Comparison of ENCODE assay signal across 1 cellular context in the genomic region with DNA sequence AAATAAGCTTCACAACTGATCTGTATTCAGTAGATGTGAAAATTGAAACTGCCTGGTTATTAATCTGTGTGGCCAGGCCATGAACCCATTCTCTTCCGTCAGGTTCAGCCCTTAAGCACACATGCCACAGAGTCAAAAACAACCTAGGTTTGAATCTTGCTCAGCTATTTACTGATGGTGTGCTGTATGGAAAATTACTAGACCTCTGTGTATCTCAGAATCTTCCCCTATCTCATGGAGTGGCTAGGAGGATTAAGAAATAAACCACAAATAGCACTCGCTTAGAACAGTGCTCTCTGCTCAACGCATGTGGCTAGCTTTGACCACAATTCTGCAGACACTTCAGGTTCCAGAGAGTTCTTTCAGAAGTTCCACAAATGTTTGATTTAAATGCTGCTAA.
TF ChIP-seq lines count a peak whose summit lies in the region.

No MANE protein-coding gene starts in this region.

TF ChIP-seq in GM12878, 131 proteins besides CTCF, POLR2A, EP300 and RAD21 (continued from another document):
- TF ChIP-seq, protein P1, sequence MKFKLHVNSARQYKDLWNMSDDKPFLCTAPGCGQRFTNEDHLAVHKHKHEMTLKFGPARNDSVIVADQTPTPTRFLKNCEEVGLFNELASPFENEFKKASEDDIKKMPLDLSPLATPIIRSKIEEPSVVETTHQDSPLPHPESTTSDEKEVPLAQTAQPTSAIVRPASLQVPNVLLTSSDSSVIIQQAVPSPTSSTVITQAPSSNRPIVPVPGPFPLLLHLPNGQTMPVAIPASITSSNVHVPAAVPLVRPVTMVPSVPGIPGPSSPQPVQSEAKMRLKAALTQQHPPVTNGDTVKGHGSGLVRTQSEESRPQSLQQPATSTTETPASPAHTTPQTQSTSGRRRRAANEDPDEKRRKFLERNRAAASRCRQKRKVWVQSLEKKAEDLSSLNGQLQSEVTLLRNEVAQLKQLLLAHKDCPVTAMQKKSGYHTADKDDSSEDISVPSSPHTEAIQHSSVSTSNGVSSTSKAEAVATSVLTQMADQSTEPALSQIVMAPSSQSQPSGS (IDR thresholded peaks at IDR 0.05; ENCODE audit: low read length), result peak; percentile 71
- TF ChIP-seq ZBED1 (IDR thresholded peaks at IDR 0.05; ENCODE audit: borderline replicate concordance) (peak; percentile 88), MTA2 (IDR thresholded peaks at IDR 0.05; ENCODE audit: low read depth) (peak; percentile 74), RELA (IDR thresholded peaks at IDR 0.05; ENCODE audit: borderline replicate concordance, partially characterized antibody) (no peak), MYC (IDR thresholded peaks at IDR 0.05; ENCODE audit: insufficient read depth, insufficient read length, insufficient replicate concordance, low read length, severe bottlenecking) (no peak), JUND (IDR thresholded peaks at IDR 0.05; ENCODE audit: low read depth, low read length) (no peak), ZNF384 (IDR thresholded peaks at IDR 0.05; ENCODE audit: borderline replicate concordance, low read depth, low read length) (no peak), RELB (IDR thresholded peaks at IDR 0.05; ENCODE audit: low read depth) (peak; percentile 63), NFXL1 (IDR thresholded peaks at IDR 0.05; ENCODE audit: borderline replicate concordance) (no peak), SUZ12 (IDR thresholded peaks at IDR 0.05; ENCODE audit: unreplicated experiment) (no peak), RBBP5 (conservative IDR thresholded peaks at IDR 0.05) (no peak), CHD1 (IDR thresholded peaks at IDR 0.05; ENCODE audit: low read depth, low read length) (no peak), MTA3 (IDR thresholded peaks at IDR 0.05; ENCODE audit: borderline replicate concordance, low read length) (peak; percentile 83; the same call in 1 of the 2 replicates), POLR2AphosphoS2 (IDR thresholded peaks at IDR 0.05; ENCODE audit: low read depth, low read length) (no peak), HSF1 (IDR thresholded peaks at IDR 0.05; ENCODE audit: low read depth, low read length) (no peak)
